In the genomic region with DNA sequence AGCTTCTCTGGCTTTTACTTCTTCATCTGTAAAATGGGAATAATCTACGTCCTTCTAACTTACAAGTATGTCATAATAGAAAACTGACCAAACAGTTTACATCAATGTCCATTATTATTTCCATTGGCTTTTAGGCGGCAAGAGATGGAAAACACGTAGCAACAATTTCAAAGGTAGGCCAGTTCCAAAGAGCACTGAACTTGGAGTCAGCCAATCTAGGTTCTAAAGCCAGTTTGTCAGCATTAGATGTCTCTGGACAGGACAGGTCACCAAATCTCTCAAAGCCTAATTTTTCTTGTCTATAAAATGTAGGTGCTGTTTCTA, we compare ENCODE assay signal across 14 cellular contexts. TPM values are rescaled to one million over a fixed set of nuclear protein-coding genes. Genes with fewer than 3 reads are reported as not detected.
DNase-seq lines count a peak whose midpoint lies in the region; ATAC-seq, FAIRE-seq and TF ChIP-seq lines count a peak whose summit lies in the region.
"Had no signal": no experiment of that assay in that cellular context is flagged by ENCODE, and none has a peak within 500 bp of the region (broad histone marks: within the 10 kb centered on the region; RNA-seq: fewer than 3 reads in every experiment).

No MANE protein-coding gene starts in this region.

- no peaks in the 10 kb centered on the region for H3K27me3 Mint-ChIP-seq in activated CD8-positive, alpha-beta memory T cell treated with anti-CD3 and anti-CD28 coated beads, Interleukin-2, amount 10 ng/mL, durations not matched to agents 7 days and 5 days

- H3K4me2 ChIP-seq in HepG2 (ENCODE audit: low read depth, low read length) (peak overlapping the region; percentile 87), Karpas-422 (ENCODE audit: low read depth, low read length, poor library complexity, severe bottlenecking) (no peak overlapping the region)
- H3K4me2 ChIP-seq: BLaER1 had no signal

- H3K27ac ChIP-seq in heart left ventricle (peak overlapping the region in 9 of 12 donors; percentile 48 to 98 (median 91)), right cardiac atrium (ENCODE audit: low read length) (no peak overlapping the region), HepG2 (ENCODE audit: extremely low read length, insufficient read depth, low read length) (peak overlapping the region; percentile 98), spleen (peak overlapping the region in 6 of 8 donors; percentile 53 to 89 (median 74)), upper lobe of right lung (peak overlapping the region; percentile 86), Karpas-422 (ENCODE audit: low read length) (no peak overlapping the region)
- H3K27ac ChIP-seq: BLaER1 had no signal

- peaks cover 0 to 3% (median 0%) of the 10 kb centered on the region in 9 donors for H3K36me3 ChIP-seq in heart left ventricle
- H3K36me3 ChIP-seq in HepG2 (replicated peaks in 1 of 2; ENCODE audit: control insufficient read depth in 1 of 2, insufficient read depth in 2 of 2, low read length in 2 of 2), result peaks cover 11 to 53% of the 10 kb centered on the region in 2 experiments
- H3K36me3 ChIP-seq in spleen, result no peaks in the 10 kb centered on the region
- no peaks in the 10 kb centered on the region for H3K36me3 ChIP-seq in upper lobe of right lung
- no peaks in the 10 kb centered on the region for H3K36me3 ChIP-seq in Karpas-422 (ENCODE audit: insufficient read depth, low read length)
- H3K36me3 ChIP-seq: BLaER1 had no signal

- H3K36me3 Mint-ChIP-seq in activated CD8-positive, alpha-beta memory T cell treated with anti-CD3 and anti-CD28 coated beads, Interleukin-2, amount 10 ng/mL, durations not matched to agents 7 days and 5 days, result no peaks in the 10 kb centered on the region

- BruUV-seq in HepG2 (replicated peaks; lab: Mats Ljungman, UMichigan), result no TSS peak

- H3K4me1 Mint-ChIP-seq in activated CD8-positive, alpha-beta memory T cell treated with anti-CD3 and anti-CD28 coated beads, Interleukin-2, amount 10 ng/mL, durations not matched to agents 7 days and 5 days, result peaks cover 8% of the 10 kb centered on the region

- TF ChIP-seq POLR2A in heart left ventricle (IDR thresholded peaks at IDR 0.05) (no peak), HepG2 (IDR thresholded peaks at IDR 0.05; ENCODE audit: insufficient read depth in 1 of 2, low read depth in 2 of 2, low read length in 2 of 2) (peak in 1 of 2 experiments; percentile 4; a peak in 1 of 4 replicates), spleen (IDR thresholded peaks at IDR 0.05) (no peak)

- WGBS in heart left ventricle, 4 donors, result 95 to 96% (median 96%) methylated on average over 3 of the region's 3 CpGs
- 91% methylated on average over 3 of the region's 3 CpGs for WGBS in right cardiac atrium
- WGBS in HepG2 (ENCODE audit: low lambda C conversion rate), result 46% methylated on average over 3 of the region's 3 CpGs
- WGBS in spleen, 5 donors, result 89 to 96% (median 94%) methylated on average over 3 of the region's 3 CpGs

- H3K4me3 ChIP-seq in heart left ventricle (no peak overlapping the region), right cardiac atrium (ENCODE audit: low read length) (no peak overlapping the region), HepG2 (replicated peaks in 1 of 3; ENCODE audit: insufficient read depth in 1 of 3, low read depth in 2 of 3, low read length in 3 of 3) (peak overlapping the region; percentile 10 to 61 (median 21); a peak in 4 of 6 replicates), spleen (no peak overlapping the region), upper lobe of right lung (no peak overlapping the region), Karpas-422 (ENCODE audit: low read length) (no peak overlapping the region)
- H3K4me3 ChIP-seq: BLaER1 had no signal

- H2AFZ ChIP-seq in HepG2 (ENCODE audit: low read length) (no peak overlapping the region), Karpas-422 (ENCODE audit: low read length) (no peak overlapping the region)

- CTCF ChIA-PET in HepG2 (lab: Yijun Ruan, JAX; ENCODE audit: low intra/inter-chr PET ratio, low total read pairs), result no interaction called here
- CTCF ChIA-PET in activated CD8-positive, alpha-beta memory T cell treated with anti-CD3 and anti-CD28 coated beads, Interleukin-2, amount 10 ng/mL, durations not matched to agents 7 days and 5 days (lab: Charles Lee), result interaction anchor here (1.5 to 1.6 kb wide), 2 partner anchors 71 to 289 kb away, joined by 4 to 5 read pairs; no protein-coding TSS in a partner anchor

- TF ChIP-seq RAD21 in HepG2 (CRISPR knock-in tag; IDR thresholded peaks at IDR 0.05), result no peak

- FAIRE-seq in HepG2 (lab: Jason Lieb, UNC), result no peak
- FAIRE-seq: H54 had no signal

- intact Hi-C loops in heart left ventricle (cut with DNase I), result loop anchor here in 3 of 10 donors (5.0 to 10.0 kb wide), 3 partner anchors 45 to 142 kb away; a partner anchor contains a TSS
- intact Hi-C loops in right cardiac atrium (cut with DNase I), result no loop called here
- intact Hi-C loops in HepG2 (cut with micrococcal nuclease; ENCODE audit: unreplicated experiment), result loop anchor here (10.0 kb wide), 1 partner anchor 318 kb away; a partner anchor contains a TSS
- intact Hi-C loops in spleen (cut with DNase I; ENCODE audit: low total_unique reads), result no loop called here
- intact Hi-C loops in upper lobe of right lung (cut with DNase I), result no loop called here

- no peaks in the 10 kb centered on the region for H3K9me2 ChIP-seq in Karpas-422 (replicated peaks; ENCODE audit: insufficient read depth, low read length)

- H4K20me1 ChIP-seq in HepG2 (ENCODE audit: insufficient read depth, low read length) (peaks cover 17% of the 10 kb centered on the region), Karpas-422 (ENCODE audit: insufficient read depth, low read depth, low read length) (no peaks in the 10 kb centered on the region)
- H4K20me1 ChIP-seq: BLaER1 had no signal

- no peak for TF ChIP-seq CTCF in heart left ventricle (IDR thresholded peaks at IDR 0.05)
- TF ChIP-seq CTCF in HepG2 (CRISPR knock-in tag; IDR thresholded peaks at IDR 0.05), result no peak
- no peak for TF ChIP-seq CTCF in spleen (IDR thresholded peaks at IDR 0.05 in 8 of 11, conservative IDR thresholded peaks at IDR 0.05 in 3 of 11)
- no peak for TF ChIP-seq CTCF in upper lobe of right lung (IDR thresholded peaks at IDR 0.05)

- POLR2A ChIA-PET in HepG2 (lab: Yijun Ruan, JAX), result interaction anchor here (1.7 to 12.4 kb wide), 6 partner anchors 11 to 126 kb away, joined by 6 to 626 read pairs (median 16); a partner anchor contains a TSS

- ATAC-seq in heart left ventricle (no peak), right cardiac atrium (no peak), HepG2 (no peak), upper lobe of right lung (no peak)
- no peak for ATAC-seq in activated CD8-positive, alpha-beta memory T cell treated with anti-CD3 and anti-CD28 coated beads, Interleukin-2, amount 10 ng/mL, durations not matched to agents 7 days and 5 days

- H3K79me2 ChIP-seq in HepG2 (ENCODE audit: insufficient read depth, low read length) (peaks cover 94% of the 10 kb centered on the region), Karpas-422 (ENCODE audit: low read length) (no peaks in the 10 kb centered on the region)

- no peaks in the 10 kb centered on the region for H3K9me3 ChIP-seq in heart left ventricle
- H3K9me3 ChIP-seq in right cardiac atrium (ENCODE audit: control insufficient read depth, low read length), result no peaks in the 10 kb centered on the region
- H3K9me3 ChIP-seq in HepG2 (ENCODE audit: low read length), result no peaks in the 10 kb centered on the region
- no peaks in the 10 kb centered on the region for H3K9me3 ChIP-seq in spleen
- H3K9me3 ChIP-seq in upper lobe of right lung, result no peaks in the 10 kb centered on the region
- no peaks in the 10 kb centered on the region for H3K9me3 ChIP-seq in Karpas-422 (ENCODE audit: low read length)
- H3K9me3 ChIP-seq: BLaER1 had no signal

- H3K4me3 Mint-ChIP-seq in activated CD8-positive, alpha-beta memory T cell treated with anti-CD3 and anti-CD28 coated beads, Interleukin-2, amount 10 ng/mL, durations not matched to agents 7 days and 5 days, result no peak overlapping the region

- no peak overlapping the region for H3K27ac Mint-ChIP-seq in activated CD8-positive, alpha-beta memory T cell treated with anti-CD3 and anti-CD28 coated beads, Interleukin-2, amount 10 ng/mL, durations not matched to agents 7 days and 5 days

- peaks cover 0 to 86% (median 63%) of the 10 kb centered on the region in 12 donors for H3K4me1 ChIP-seq in heart left ventricle
- H3K4me1 ChIP-seq in right cardiac atrium (ENCODE audit: control insufficient read depth, insufficient read depth, low read length), result peaks cover 28% of the 10 kb centered on the region
- H3K4me1 ChIP-seq in HepG2 (ENCODE audit: insufficient read depth, low read length), result peaks cover 99% of the 10 kb centered on the region
- peaks cover 0 to 48% (median 18%) of the 10 kb centered on the region in 6 donors for H3K4me1 ChIP-seq in spleen
- H3K4me1 ChIP-seq in upper lobe of right lung, result peaks cover 65% of the 10 kb centered on the region
- no peaks in the 10 kb centered on the region for H3K4me1 ChIP-seq in Karpas-422 (ENCODE audit: low read length)
- H3K4me1 ChIP-seq: BLaER1 had no signal

- H3K9ac ChIP-seq in HepG2 (ENCODE audit: insufficient read depth, low read depth, low read length), result peak overlapping the region; percentile 84
- H3K9ac ChIP-seq in Karpas-422 (ENCODE audit: low read length), result no peak overlapping the region
- H3K9ac ChIP-seq: BLaER1 had no signal

- H3K9me3 Mint-ChIP-seq in activated CD8-positive, alpha-beta memory T cell treated with anti-CD3 and anti-CD28 coated beads, Interleukin-2, amount 10 ng/mL, durations not matched to agents 7 days and 5 days (ENCODE audit: low read depth), result no peaks in the 10 kb centered on the region

- DNase-seq in heart left ventricle (no peak), right cardiac atrium (no peak), HepG2 (ENCODE audit: low spot score) (no peak), spleen (no peak), upper lobe of right lung (no peak), NCI-H1417 (lab: John Stamatoyannopoulos, UW) (no peak), Karpas-422 (no peak)
- DNase-seq in activated CD8-positive, alpha-beta memory T cell treated with anti-CD3 and anti-CD28 coated beads, Interleukin-2, amount 10 ng/mL, durations not matched to agents 7 days and 5 days, result no peak
- DNase-seq: 8988T, NCI-H1105 treated with DMSO at 0.1 percent for 48 hours, NCI-H187 treated with DMSO at 0.1 percent for 48 hours, NCI-H82 had no signal

- H3K27me3 ChIP-seq in heart left ventricle (no peaks in the 10 kb centered on the region), right cardiac atrium (ENCODE audit: control insufficient read depth, insufficient read depth) (no peaks in the 10 kb centered on the region), HepG2 (ENCODE audit: control insufficient read depth in 1 of 2, insufficient read depth in 2 of 2, low read length in 2 of 2) (no peaks in the 10 kb centered on the region), spleen (replicated peaks in 1 of 7) (no peaks in the 10 kb centered on the region), upper lobe of right lung (no peaks in the 10 kb centered on the region), Karpas-422 (ENCODE audit: low read length) (no peaks in the 10 kb centered on the region)
- H3K27me3 ChIP-seq: BLaER1 had no signal

- TF ChIP-seq EP300 in HepG2 (IDR thresholded peaks at IDR 0.05; ENCODE audit: low read depth in 2 of 2, low read length in 2 of 2) (no peak), HepG2 (CRISPR knock-in tag; IDR thresholded peaks at IDR 0.05; ENCODE audit: borderline replicate concordance) (no peak)

- in situ Hi-C loops in HepG2 (cut with HindIII; ENCODE audit: extremely low pct_ligation_motif_present, low pct_unique_long_range_greater_than_20kb), result no loop called here

RNA-seq across cellular contexts. Expression of a gene that starts 17.6 kb away (rescaled TPM):
- total RNA-seq in heart left ventricle, result 10 to 100 TPM in 7 of 9 donors, 1 to 10 TPM in 2; 7.5 to 46.3 (median 28.7) TPM
- polyA plus RNA-seq in heart left ventricle, result 1 to 10 TPM; 5.3 to 6.9 TPM
- total RNA-seq in right cardiac atrium, result 10 to 100 TPM; 35.6 to 56.6 (median 49.7) TPM
- 17.0 TPM for polyA plus RNA-seq in right cardiac atrium
- 197 and 202 TPM in 2 replicates for total RNA-seq in HepG2 (2016; rRNA removed; fragmentation: Illumina TruSeq; extraction: Trizol)
- total RNA-seq in HepG2 (2016; cell fraction: cytosol; rRNA removed; fragmentation: Illumina TruSeq; extraction: Trizol; ENCODE audit: low read depth), result 34.5 and 39.5 TPM in 2 replicates
- 175 and 198 TPM in 2 replicates for total RNA-seq in HepG2 (2016; cell fraction: insoluble cytoplasmic fraction; rRNA removed; fragmentation: Illumina TruSeq; extraction: Trizol)
- total RNA-seq in HepG2 (2016; cell fraction: membrane; rRNA removed; fragmentation: Illumina TruSeq; extraction: Trizol), result 156 and 157 TPM in 2 replicates
- total RNA-seq in HepG2 (2016; cell fraction: nucleus; rRNA removed; fragmentation: Illumina TruSeq; extraction: Trizol), result 187 and 216 TPM in 2 replicates
- 346 and 353 TPM in 2 replicates for polyA plus RNA-seq in HepG2 (2011; rRNA removed)
- 266 and 275 TPM in 2 replicates for polyA plus RNA-seq in HepG2 (2011; cell fraction: cytosol; rRNA removed)
- polyA plus RNA-seq in HepG2 (2011; cell fraction: nucleus; rRNA removed), result 442 and 465 TPM in 2 replicates
- 217 and 233 TPM in 2 replicates for polyA plus RNA-seq in HepG2 (2012)
- polyA plus RNA-seq in HepG2 (2016; cell fraction: cytosol; fragmentation: Illumina TruSeq; extraction: Trizol; ENCODE audit: low read depth), result 21.4 and 26.2 TPM in 2 replicates
- polyA plus RNA-seq in HepG2 (2016; cell fraction: insoluble cytoplasmic fraction; fragmentation: Illumina TruSeq; extraction: Trizol; ENCODE audit: low read depth), result 217 and 237 TPM in 2 replicates
- polyA plus RNA-seq in HepG2 (2016; cell fraction: membrane; fragmentation: Illumina TruSeq; extraction: Trizol; ENCODE audit: low read depth), result 106 and 107 TPM in 2 replicates
- 258 and 265 TPM in 2 replicates for polyA plus RNA-seq in HepG2 (2016; cell fraction: nucleus; fragmentation: Illumina TruSeq; extraction: Trizol; ENCODE audit: insufficient read depth, low read depth)
- 1.0 and 1,188 TPM in 2 replicates for polyA minus RNA-seq in HepG2 (2011; rRNA and poly(A)+ RNA removed; ENCODE audit: low replicate concordance)
- 240 and 275 TPM in 2 replicates for polyA minus RNA-seq in HepG2 (2011; cell fraction: cytosol; rRNA and poly(A)+ RNA removed)
- polyA minus RNA-seq in HepG2 (2011; cell fraction: nucleus; rRNA and poly(A)+ RNA removed), result 508 and 622 TPM in 2 replicates
- 10 to 100 TPM in 5 of 7 donors, 1 to 10 TPM in 2; 6.8 to 37.9 (median 18.7) TPM for total RNA-seq in spleen
- polyA plus RNA-seq in spleen, result 1 to 10 TPM; 1.6 to 8.5 (median 2.4) TPM
- total RNA-seq in upper lobe of right lung, result 31.8 TPM
- total RNA-seq in activated CD8-positive, alpha-beta memory T cell treated with anti-CD3 and anti-CD28 coated beads, Interleukin-2, amount 10 ng/mL, durations not matched to agents 7 days and 5 days, result 1 to 10 TPM; 2.5 to 2.6 TPM
- total RNA-seq in Karpas-422 (2014; rRNA removed; shearing (Covaris generic); ENCODE audit: low replicate concordance), result not detected in 2 replicates

Comparison
In these comparisons a context has a peak if more than half of its experiments do, and no peak if none do; other contexts are left out.
1. H3K27ac ChIP-seq: peak in heart left ventricle (9 of 12), HepG2 (single experiment), spleen (6 of 8) and upper lobe of right lung (single experiment); none in right cardiac atrium (single experiment) and Karpas-422 (single experiment).
2. H3K4me3 ChIP-seq: peak in HepG2 (3 of 3); none in heart left ventricle (0 of 12), right cardiac atrium (single experiment), spleen (0 of 8), upper lobe of right lung (single experiment) and Karpas-422 (single experiment).